Comparison of ENCODE assay signal across 11 cellular contexts in the genomic region with DNA sequence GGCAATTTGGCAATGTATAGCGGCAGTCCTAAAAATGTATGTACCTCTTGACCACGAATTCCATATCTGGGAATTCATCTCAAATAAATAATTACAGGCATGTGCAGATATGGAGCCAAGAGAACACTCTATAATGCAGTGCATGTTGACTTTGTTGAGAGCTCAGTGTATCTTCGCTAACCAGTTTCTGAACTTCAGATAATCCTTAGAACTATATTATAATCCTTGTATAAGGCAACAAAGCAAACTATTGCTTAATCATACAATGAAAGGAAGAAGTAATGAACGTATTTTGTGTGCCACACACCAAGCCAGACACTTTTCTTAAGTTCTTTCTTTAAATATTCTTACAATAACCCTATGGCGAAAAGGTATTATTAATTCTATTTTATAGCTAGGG.
"Had no signal": no experiment of that assay in that cellular context is flagged by ENCODE, and none has a peak within 500 bp of the region (broad histone marks: within the 10 kb centered on the region; RNA-seq: fewer than 3 reads in every experiment).

No MANE protein-coding gene starts in this region.

- H3K27me3 ChIP-seq: breast epithelium had no signal

- H3K79me2 ChIP-seq: parathyroid adenoma had no signal

- H3K36me3 Mint-ChIP-seq: immature natural killer cell, mesothelial cell of epicardium had no signal

- H3K36me3 ChIP-seq: breast epithelium, lower lobe of right lung had no signal

- H3K4me1 ChIP-seq: breast epithelium, parathyroid adenoma had no signal

- H3K27ac ChIP-seq: breast epithelium, lower lobe of right lung, parathyroid adenoma had no signal

- H3K27me3 Mint-ChIP-seq: activated naive CD8-positive, alpha-beta T cell treated with anti-CD3 and anti-CD28 coated beads, Interleukin-2, amount 10 ng/mL, durations not matched to agents 7 days and 5 days had no signal

- DNase-seq: activated CD4-positive, CD25-positive, alpha-beta regulatory T cell treated with anti-CD3 and anti-CD28 coated beads, Interleukin-2, amount 50 U/mL, for 72 hours; activated naive CD8-positive, alpha-beta T cell treated with anti-CD3 and anti-CD28 coated beads, Interleukin-2, amount 10 ng/mL, durations not matched to agents 7 days and 5 days; activated T-cell treated with anti-CD3 and anti-CD28 coated beads, Interleukin-2, amount 50 U/mL, for 4 hours; aorta; lower lobe of right lung; stimulated activated CD4-positive, alpha-beta T cell treated with anti-CD3 and anti-CD28 coated beads, Interleukin-15, amount 100 ng/mL, for 24 hours; stimulated activated CD4-positive, alpha-beta T cell treated with anti-CD3 and anti-CD28 coated beads, Interleukin-4, amount 100 ng/mL, for 24 hours had no signal

- H3K9me3 ChIP-seq: breast epithelium, lower lobe of right lung had no signal

- H3K9ac ChIP-seq: parathyroid adenoma had no signal

- H3K4me3 Mint-ChIP-seq: activated naive CD8-positive, alpha-beta T cell treated with anti-CD3 and anti-CD28 coated beads, Interleukin-2, amount 10 ng/mL, durations not matched to agents 7 days and 5 days; activated T-cell treated with anti-CD3 and anti-CD28 coated beads, Interleukin-2, amount 50 U/mL, for 4 hours; immature natural killer cell; mesothelial cell of epicardium had no signal

- H3K9me3 Mint-ChIP-seq: mesothelial cell of epicardium had no signal

- H3K4me3 ChIP-seq: breast epithelium, lower lobe of right lung had no signal

- H3K27ac Mint-ChIP-seq: activated naive CD8-positive, alpha-beta T cell treated with anti-CD3 and anti-CD28 coated beads, Interleukin-2, amount 10 ng/mL, durations not matched to agents 7 days and 5 days; immature natural killer cell; mesothelial cell of epicardium had no signal

- H2AFZ ChIP-seq: parathyroid adenoma had no signal
